Comparison of ENCODE assay signal across 8 cellular contexts in the genomic region with DNA sequence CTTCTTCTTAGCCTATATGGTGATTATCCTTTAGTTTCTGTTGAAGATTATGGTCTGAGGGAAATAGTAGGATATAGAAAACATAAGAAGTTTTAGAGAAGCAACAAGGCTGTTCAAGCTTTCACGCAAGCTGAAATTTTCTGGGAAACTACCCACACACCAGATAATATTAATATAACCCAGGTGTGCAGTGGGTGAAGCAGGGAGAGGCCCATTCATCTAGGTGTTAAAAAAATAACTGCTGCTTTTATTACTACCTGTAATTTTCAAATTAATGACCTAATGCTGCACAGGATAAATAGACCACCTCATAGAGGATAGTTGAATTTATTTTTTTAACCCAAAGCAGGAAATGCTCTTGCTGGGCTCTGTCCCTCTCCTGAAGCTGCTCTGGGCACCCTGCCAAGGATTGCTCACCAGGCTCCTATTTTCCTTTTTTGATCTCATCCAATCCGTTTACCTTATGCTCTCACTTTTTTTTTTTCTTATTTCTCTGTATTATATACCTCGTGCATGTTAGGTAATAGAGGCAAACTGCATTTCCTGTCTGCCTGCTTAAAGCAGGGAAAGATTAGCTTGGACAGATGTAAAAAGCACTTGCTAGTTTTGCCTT.
A peak's percentile ranks its signal among the peaks of the same experiment; 100 is the strongest.
DNase-seq lines count a peak whose midpoint lies in the region; ATAC-seq lines count a peak whose summit lies in the region.

No MANE protein-coding gene starts in this region.

- peak; percentile 92 for DNase-seq in G401 (ENCODE audit: low spot score)
- peak; percentile 80 for DNase-seq in NCI-H2196 (lab: John Stamatoyannopoulos, UW; ENCODE audit: unreplicated experiment)
- DNase-seq in astrocyte of the hippocampus (ENCODE audit: low read depth, low spot score), result peak; percentile 89
- peak; percentile 84 to 89 for DNase-seq in left colon
- no peak for DNase-seq in islet precursor cell
- DNase-seq in HuH-7 (ENCODE audit: low spot score), result no peak

- ATAC-seq in left colon (peak; percentile 32), HG02970 (IDR thresholded peaks at IDR 0.05; ENCODE audit: low FRiP score, unreplicated experiment) (no peak), HG02588 (IDR thresholded peaks at IDR 0.05; ENCODE audit: unreplicated experiment) (no peak)

- intact Hi-C loops in left colon (cut with DNase I, micrococcal nuclease), result no loop called here

- in situ Hi-C loops in G401 (cut with HindIII; ENCODE audit: low sequenced_read_pairs), result no loop called here

Comparison
In these comparisons a context has a peak if more than half of its experiments do, and no peak if none do; other contexts are left out.
1. DNase-seq: peak in G401 (single experiment), NCI-H2196 (single experiment), astrocyte of the hippocampus (single experiment) and left colon (2 of 2); none in islet precursor cell (single experiment) and HuH-7 (single experiment).